27 cellular contexts compared by ENCODE assay signal in the genomic region with DNA sequence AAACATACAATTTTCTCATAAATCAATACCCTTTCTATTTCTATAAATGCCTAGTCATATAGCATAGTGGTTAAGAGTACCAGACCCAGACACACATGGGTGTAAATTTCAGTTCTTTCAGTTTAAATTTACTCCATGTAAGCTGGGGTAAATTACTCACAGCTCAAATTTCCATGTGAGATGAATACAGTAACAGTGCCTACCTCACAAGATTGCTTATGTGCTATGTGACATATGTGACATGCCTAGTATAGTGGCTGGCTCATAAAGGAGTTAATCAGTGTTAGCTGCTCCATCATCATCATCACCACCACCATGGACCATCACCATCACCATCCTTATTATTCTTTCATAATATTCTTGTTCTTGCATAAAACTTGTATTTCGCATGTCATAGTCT. TPM values are rescaled to one million over a fixed set of nuclear protein-coding genes. Genes with fewer than 3 reads are reported as not detected.
"Had no signal": no experiment of that assay in that cellular context is flagged by ENCODE, and none has a peak within 500 bp of the region (broad histone marks: within the 10 kb centered on the region; RNA-seq: fewer than 3 reads in every experiment).

No MANE protein-coding gene starts in this region.

- FAIRE-seq: astrocyte, endothelial cell of umbilical vein had no signal

- H3K36me3 Mint-ChIP-seq: WTC11 had no signal

- H3K27ac Mint-ChIP-seq: activated CD4-positive, alpha-beta memory T cell treated with anti-CD3 and anti-CD28 coated beads, Interleukin-2, amount 10 ng/mL, durations not matched to agents 7 days and 5 days; activated CD4-positive, alpha-beta T cell treated with anti-CD3 and anti-CD28 coated beads, Interleukin-2, amount 10 ng/mL, durations not matched to agents 24 days and 14 days; activated naive CD4-positive, alpha-beta T cell treated with anti-CD3 and anti-CD28 coated beads, Interleukin-2, amount 10 ng/mL, durations not matched to agents 7 days and 5 days; effector memory CD8-positive, alpha-beta T cell; WTC11 had no signal

- DNase-seq: activated CD4-positive, alpha-beta memory T cell treated with anti-CD3 and anti-CD28 coated beads, Interleukin-2, amount 10 ng/mL, durations not matched to agents 7 days and 5 days; activated CD4-positive, alpha-beta T cell treated with anti-CD3 and anti-CD28 coated beads, Interleukin-2, amount 10 ng/mL, durations not matched to agents 24 days and 14 days; activated effector memory CD4-positive, alpha-beta T cell treated with anti-CD3 and anti-CD28 coated beads, Interleukin-2, amount 50 U/mL, for 16 hours; activated naive CD4-positive, alpha-beta T cell treated with anti-CD3 and anti-CD28 coated beads, Interleukin-2, amount 10 ng/mL, durations not matched to agents 7 days and 5 days; colonic mucosa; dorsolateral prefrontal cortex; effector memory CD8-positive, alpha-beta T cell; foreskin melanocyte; immature natural killer cell; naive B cell; sigmoid colon; stimulated activated CD4-positive, alpha-beta T cell treated with anti-CD3 and anti-CD28 coated beads, Interleukin-15, amount 100 ng/mL, for 24 hours; stimulated activated naive CD4-positive, alpha-beta T cell treated with Interleukin-2 at 50 U/mL for 16 hours; substantia nigra; T-helper 1 cell; T-helper 9 cell; thyroid gland; upper lobe of right lung had no signal

- ATAC-seq: effector memory CD8-positive, alpha-beta T cell; esophagus mucosa; left lobe of liver; upper lobe of right lung; WTC11 had no signal

- H3K4me3 ChIP-seq: colonic mucosa, dorsolateral prefrontal cortex, hepatocyte, lung, sigmoid colon, smooth muscle cell, thyroid gland, upper lobe of right lung had no signal

- H3K79me2 ChIP-seq: hepatocyte had no signal

- H3K4me1 Mint-ChIP-seq: activated CD4-positive, alpha-beta memory T cell treated with anti-CD3 and anti-CD28 coated beads, Interleukin-2, amount 10 ng/mL, durations not matched to agents 7 days and 5 days; activated naive CD4-positive, alpha-beta T cell treated with anti-CD3 and anti-CD28 coated beads, Interleukin-2, amount 10 ng/mL, durations not matched to agents 7 days and 5 days; immature natural killer cell; naive B cell had no signal

- H3K27me3 ChIP-seq: colonic mucosa, dorsolateral prefrontal cortex, hepatocyte, sigmoid colon, thyroid gland, upper lobe of right lung had no signal

- H3K36me3 ChIP-seq: colonic mucosa, sigmoid colon, thyroid gland, upper lobe of right lung had no signal

- H3K9me3 Mint-ChIP-seq: activated CD4-positive, alpha-beta memory T cell treated with anti-CD3 and anti-CD28 coated beads, Interleukin-2, amount 10 ng/mL, durations not matched to agents 7 days and 5 days; activated naive CD4-positive, alpha-beta T cell treated with anti-CD3 and anti-CD28 coated beads, Interleukin-2, amount 10 ng/mL, durations not matched to agents 7 days and 5 days; effector memory CD8-positive, alpha-beta T cell; immature natural killer cell; naive B cell had no signal

- H3K27ac ChIP-seq: colonic mucosa, dorsolateral prefrontal cortex, hepatocyte, sigmoid colon, thyroid gland, upper lobe of right lung had no signal

- H3K4me2 ChIP-seq: hepatocyte, smooth muscle cell had no signal

- H2AFZ ChIP-seq: hepatocyte had no signal

- H3K4me1 ChIP-seq: colonic mucosa, sigmoid colon, thyroid gland, upper lobe of right lung had no signal

- H3K9me3 ChIP-seq: colonic mucosa, sigmoid colon, thyroid gland, upper lobe of right lung had no signal

- H3K4me3 Mint-ChIP-seq: activated CD4-positive, alpha-beta memory T cell treated with anti-CD3 and anti-CD28 coated beads, Interleukin-2, amount 10 ng/mL, durations not matched to agents 7 days and 5 days; activated CD4-positive, alpha-beta T cell treated with anti-CD3 and anti-CD28 coated beads, Interleukin-2, amount 10 ng/mL, durations not matched to agents 24 days and 14 days; activated naive CD4-positive, alpha-beta T cell treated with anti-CD3 and anti-CD28 coated beads, Interleukin-2, amount 10 ng/mL, durations not matched to agents 7 days and 5 days; effector memory CD8-positive, alpha-beta T cell; immature natural killer cell; naive B cell; neural crest cell; WTC11 had no signal

- H3K27me3 Mint-ChIP-seq: activated CD4-positive, alpha-beta memory T cell treated with anti-CD3 and anti-CD28 coated beads, Interleukin-2, amount 10 ng/mL, durations not matched to agents 7 days and 5 days; activated CD4-positive, alpha-beta T cell treated with anti-CD3 and anti-CD28 coated beads, Interleukin-2, amount 10 ng/mL, durations not matched to agents 24 days and 14 days; activated naive CD4-positive, alpha-beta T cell treated with anti-CD3 and anti-CD28 coated beads, Interleukin-2, amount 10 ng/mL, durations not matched to agents 7 days and 5 days; effector memory CD8-positive, alpha-beta T cell; naive B cell had no signal

RNA-seq across cellular contexts. Expression of a gene that starts 45.0 kb away (rescaled TPM):
- total RNA-seq: smooth muscle cell had no signal
